Comparison of ENCODE assay signal across 7 cellular contexts in genomic region chr11:504053-504993, GRCh38. TPM values are rescaled to one million over a fixed set of nuclear protein-coding genes. Genes with fewer than 3 reads are reported as not detected.
A peak's percentile ranks its signal among the peaks of the same experiment; 100 is the strongest.
DNase-seq lines count a peak whose midpoint lies in the region; ATAC-seq and TF ChIP-seq lines count a peak whose summit lies in the region.

No MANE protein-coding gene starts in this region.

- no peak for TF ChIP-seq CTCF in VCaP (conservative IDR thresholded peaks at IDR 0.05)
- no peak for TF ChIP-seq CTCF in foreskin fibroblast (IDR thresholded peaks at IDR 0.05; ENCODE audit: low read depth, low read length)
- TF ChIP-seq CTCF in psoas muscle (IDR thresholded peaks at IDR 0.05), result no peak

- H3K27ac ChIP-seq in VCaP (peak overlapping the region; percentile 99; the same call in 1 of the 2 replicates), psoas muscle (peak overlapping the region; percentile 60)

- H3K4me3 ChIP-seq in H7 (ENCODE audit: insufficient read depth, low read depth, low read length) (no peak overlapping the region; the same call in 1 of the 2 replicates), foreskin fibroblast (ENCODE audit: low read depth in 1 of 2, low read length in 2 of 2) (peak overlapping the region; percentile 58 to 93), psoas muscle (peak overlapping the region; percentile 92)

- H3K4me1 ChIP-seq in psoas muscle, result peaks cover 30% of the 10 kb centered on the region

- no peak for ATAC-seq in psoas muscle

- intact Hi-C loops in psoas muscle (cut with DNase I), result loop anchor here (5.0 to 10.0 kb wide), 4 partner anchors 37 to 300 kb away; partner anchors contain the start of genes BET1L (in 1 of the 2), PSMD13 (in 1 of the 2), PTDSS2 (in 1 of the 2) and RIC8A (in 1 of the 2)

- peak; percentile 73 for DNase-seq in H7
- peak; percentile 52 to 85 for DNase-seq in foreskin fibroblast
- DNase-seq in psoas muscle, result peak in 1 of 2 donors; percentile 52
- DNase-seq in activated CD4-positive, CD25-positive, alpha-beta regulatory T cell treated with anti-CD3 and anti-CD28 coated beads, Interleukin-2, amount 50 U/mL, for 72 hours, result no peak
- no peak for DNase-seq in islet precursor cell
- no peak for DNase-seq in NCI-H1417 (lab: John Stamatoyannopoulos, UW)

- H3K36me3 ChIP-seq in H7 (replicated peaks; ENCODE audit: control insufficient read depth, insufficient read depth, low read length), result peaks cover 5% of the 10 kb centered on the region
- H3K36me3 ChIP-seq in psoas muscle (ENCODE audit: insufficient read depth in 1 of 2, low read depth in 1 of 2), result peaks cover 6 to 40% of the 10 kb centered on the region in 2 donors

- 15 to 21% (median 20%) methylated on average over 45 to 72 of the region's 72 CpGs for WGBS in psoas muscle, 3 donors

- no peaks in the 10 kb centered on the region for H3K9me3 ChIP-seq in psoas muscle

- no peaks in the 10 kb centered on the region for H3K27me3 ChIP-seq in H7 (ENCODE audit: control insufficient read depth, insufficient read depth, low read length)
- no peaks in the 10 kb centered on the region for H3K27me3 ChIP-seq in psoas muscle (ENCODE audit: insufficient read depth in 3 of 3, low read length in 2 of 3)

RNA-seq across cellular contexts. Expression of gene RNH1, which starts 2.7 kb away (rescaled TPM):
- 98.9 and 104 TPM in 2 replicates for total RNA-seq in H7 (2014; rRNA removed; shearing (Covaris generic))
- total RNA-seq in psoas muscle, result 100 to 1,000 TPM; 103 to 145 (median 113) TPM
- 100 to 1,000 TPM; 105 to 181 (median 105) TPM for polyA plus RNA-seq in psoas muscle

RNA-seq across cellular contexts. Expression of gene HRAS, which starts 31.1 kb away (rescaled TPM):
- 27.1 and 57.9 TPM in 2 replicates for total RNA-seq in H7 (2014; rRNA removed; shearing (Covaris generic))
- total RNA-seq in psoas muscle, result 10 to 100 TPM; 43.6 to 74.7 (median 53.9) TPM
- 10 to 100 TPM; 53.9 to 76.2 (median 66.3) TPM for polyA plus RNA-seq in psoas muscle

RNA-seq across cellular contexts. Expression of gene LRRC56, which starts 33.0 kb away (rescaled TPM):
- total RNA-seq in H7 (2014; rRNA removed; shearing (Covaris generic)), result 1.3 and 1.5 TPM in 2 replicates
- total RNA-seq in psoas muscle, result under 1 TPM; 0.30 to 0.84 (median 0.55) TPM
- under 1 TPM in 2 of 3 donors, not detected in 1; 0.39 to 0.61 TPM for polyA plus RNA-seq in psoas muscle

RNA-seq across cellular contexts. Expression of gene PTDSS2, which starts 54.2 kb away (rescaled TPM):
- 40.9 and 47.5 TPM in 2 replicates for total RNA-seq in H7 (2014; rRNA removed; shearing (Covaris generic))
- 10 to 100 TPM; 15.8 to 21.1 (median 20.3) TPM for total RNA-seq in psoas muscle
- polyA plus RNA-seq in psoas muscle, result 10 to 100 TPM; 11.8 to 26.0 (median 15.4) TPM

RNA-seq across cellular contexts. Expression of gene LMNTD2, which starts 56.2 kb away (rescaled TPM):
- 2.7 and 4.0 TPM in 2 replicates for total RNA-seq in H7 (2014; rRNA removed; shearing (Covaris generic))
- total RNA-seq in psoas muscle, result under 1 TPM in 2 of 4 donors, not detected in 2; 0.25 to 0.27 TPM
- polyA plus RNA-seq in psoas muscle, result under 1 TPM; 0.04 to 0.12 (median 0.09) TPM

Comparison
In these comparisons a context has a peak if more than half of its experiments do, and no peak if none do; other contexts are left out.
1. DNase-seq: peak in H7 (single experiment) and foreskin fibroblast (2 of 2); none in activated CD4-positive, CD25-positive, alpha-beta regulatory T cell treated with anti-CD3 and anti-CD28 coated beads, Interleukin-2, amount 50 U/mL, for 72 hours (single experiment), islet precursor cell (single experiment) and NCI-H1417 (0 of 3).